18 cellular contexts compared by ENCODE assay signal in genomic region chr1:10877894-10878293, GRCh38.
DNase-seq lines count a peak whose midpoint lies in the region; ATAC-seq, FAIRE-seq and TF ChIP-seq lines count a peak whose summit lies in the region.
"Had no signal": no experiment of that assay in that cellular context is flagged by ENCODE, and none has a peak within 500 bp of the region (broad histone marks: within the 10 kb centered on the region; RNA-seq: fewer than 3 reads in every experiment).

No MANE protein-coding gene starts in this region.

- DNase-seq in NCI-H1417 (lab: John Stamatoyannopoulos, UW) = peak; percentile 19 to 75 (median 68)
- no peak for DNase-seq in NCI-H1417 treated with DMSO at 0.1 percent for 48 hours (lab: John Stamatoyannopoulos, UW)
- DNase-seq in NCI-H128 (lab: John Stamatoyannopoulos, UW; ENCODE audit: unreplicated experiment) = peak; percentile 94
- DNase-seq in NCI-H510A (lab: John Stamatoyannopoulos, UW) = peak; percentile 52
- DNase-seq in K562 (ENCODE audit: extremely low read depth in 1 of 4, low spot score in 3 of 4) = no peak
- DNase-seq in activated gamma-delta T cell treated with Interleukin-2 at 50 U/mL for 16 hours = no peak
- DNase-seq in NCI-H2107 treated with DMSO at 0.1 percent for 48 hours (lab: John Stamatoyannopoulos, UW; ENCODE audit: unreplicated experiment) = no peak
- no peak for DNase-seq in iPS-NIHi7 (ENCODE audit: extremely low spot score)
- DNase-seq: 8988T; AML-193; Caco-2; CD8-positive, alpha-beta memory T cell; EL; GM23248; IMR-90 had no signal

- no peak for TF ChIP-seq RAD21 in K562 (CRISPR knock-in tag; conservative IDR thresholded peaks at IDR 0.05 in 1 of 2, IDR thresholded peaks at IDR 0.05 in 1 of 2)

- no peak for ATAC-seq in K562

- no peak for TF ChIP-seq CTCF in K562 (IDR thresholded peaks at IDR 0.05 in 2 of 3, conservative IDR thresholded peaks at IDR 0.05 in 1 of 3; ENCODE audit: insufficient read depth in 2 of 3, low read depth in 1 of 3, low read length in 3 of 3)

- H3K27me3 ChIP-seq in K562 (ENCODE audit: control insufficient read depth in 2 of 2, insufficient read depth in 2 of 2, low read length in 2 of 2) = peaks cover 50 to 79% of the 10 kb centered on the region in 2 experiments
- H3K27me3 ChIP-seq: BLaER1 had no signal

- no peak overlapping the region for H3K4me2 ChIP-seq in K562 (ENCODE audit: insufficient read depth, low read length)
- H3K4me2 ChIP-seq: BLaER1 had no signal

- BruUV-seq in K562 (replicated peaks; lab: Mats Ljungman, UMichigan) = no TSS peak

- H3K4me3 ChIP-seq in K562 = no peak overlapping the region
- H3K4me3 ChIP-seq: BLaER1, GM23248 had no signal

- H2AFZ ChIP-seq in K562 (ENCODE audit: low read depth, low read length) = no peak overlapping the region
- H2AFZ ChIP-seq: GM23248 had no signal

- H3K9me3 ChIP-seq in K562 (replicated peaks; ENCODE audit: control insufficient read depth, insufficient read depth, low read depth, low read length) = no peaks in the 10 kb centered on the region
- H3K9me3 ChIP-seq: BLaER1, Caco-2 had no signal

- no peaks in the 10 kb centered on the region for H3K79me2 ChIP-seq in K562 (ENCODE audit: control insufficient read depth, insufficient read depth, low read length)

- POLR2A ChIA-PET in K562 (lab: Yijun Ruan, JAX) = interaction anchor here (0.6 to 2.0 kb wide), 4 partner anchors 9 to 193 kb away, joined by 3 to 8 read pairs (median 4); no protein-coding TSS in a partner anchor

- TF ChIP-seq POLR2A in K562 (conservative IDR thresholded peaks at IDR 0.05) = no peak

- no peak for FAIRE-seq in K562 (lab: Jason Lieb, UNC)
- FAIRE-seq: G401.6, GM12891 had no signal

- H4K20me1 ChIP-seq in K562 (replicated peaks; ENCODE audit: control insufficient read depth, insufficient read depth, low read length) = peaks cover 7% of the 10 kb centered on the region
- H4K20me1 ChIP-seq: BLaER1 had no signal

- H3K9ac ChIP-seq in K562 (ENCODE audit: insufficient read depth in 1 of 2, low read depth in 2 of 2, low read length in 2 of 2) = no peak overlapping the region
- H3K9ac ChIP-seq: BLaER1, GM23248 had no signal

- in situ Hi-C loops in K562 (cut with MboI) = no loop called here

- no peaks in the 10 kb centered on the region for H3K9me1 ChIP-seq in K562 (ENCODE audit: control insufficient read depth, insufficient read depth, low read length)

- CTCF ChIA-PET in K562 (lab: Yijun Ruan, JAX; ENCODE audit: low intra/inter-chr PET ratio) = no interaction called here

- 5% methylated on average over 9 of the region's 9 CpGs for WGBS in K562 (ENCODE audit: insufficient coverage, low coverage, missing lambda C conversion rate)

- H3K4me1 ChIP-seq in K562 (replicated peaks in 1 of 2; ENCODE audit: control insufficient read depth in 2 of 2, insufficient read depth in 2 of 2, low read length in 2 of 2) = 0 out of 5 replicates have a peak, but pooled peaks cover 0 to 2% of the 10 kb centered on the region in 2 experiments
- H3K4me1 ChIP-seq: BLaER1, Caco-2 had no signal

- no peak for TF ChIP-seq EP300 in K562 (IDR thresholded peaks at IDR 0.05; ENCODE audit: low read length)

- H3K36me3 ChIP-seq in K562 (ENCODE audit: control insufficient read depth, insufficient read depth, low read length) = no peaks in the 10 kb centered on the region
- H3K36me3 ChIP-seq: BLaER1 had no signal

- no peak overlapping the region for H3K27ac ChIP-seq in K562 (ENCODE audit: extremely low read depth, low read depth, low read length)
- H3K27ac ChIP-seq: BLaER1, GM23248 had no signal

- intact Hi-C loops in K562 (cut with micrococcal nuclease) = no loop called here

TF ChIP-seq in K562, 482 proteins besides CTCF, POLR2A, EP300 and RAD21:
- TF ChIP-seq TFE3 (CRISPR knock-in tag; IDR thresholded peaks at IDR 0.05) (peak; percentile 51), BHLHE40 (IDR thresholded peaks at IDR 0.05; ENCODE audit: low read length) (peak; percentile 52), ZNF79 (CRISPR knock-in tag; IDR thresholded peaks at IDR 0.05; ENCODE audit: low read depth) (no peak)

Comparison
In these comparisons a context has a peak if more than half of its experiments do, and no peak if none do; other contexts are left out.
1. DNase-seq: peak in NCI-H1417 (3 of 3), NCI-H128 (single experiment) and NCI-H510A (single experiment); none in NCI-H1417 treated with DMSO at 0.1 percent for 48 hours (single experiment), K562 (0 of 4), activated gamma-delta T cell treated with Interleukin-2 at 50 U/mL for 16 hours (single experiment), NCI-H2107 treated with DMSO at 0.1 percent for 48 hours (single experiment) and iPS-NIHi7 (single experiment).